ENCODE assay signal across 17 cellular contexts in the genomic region with DNA sequence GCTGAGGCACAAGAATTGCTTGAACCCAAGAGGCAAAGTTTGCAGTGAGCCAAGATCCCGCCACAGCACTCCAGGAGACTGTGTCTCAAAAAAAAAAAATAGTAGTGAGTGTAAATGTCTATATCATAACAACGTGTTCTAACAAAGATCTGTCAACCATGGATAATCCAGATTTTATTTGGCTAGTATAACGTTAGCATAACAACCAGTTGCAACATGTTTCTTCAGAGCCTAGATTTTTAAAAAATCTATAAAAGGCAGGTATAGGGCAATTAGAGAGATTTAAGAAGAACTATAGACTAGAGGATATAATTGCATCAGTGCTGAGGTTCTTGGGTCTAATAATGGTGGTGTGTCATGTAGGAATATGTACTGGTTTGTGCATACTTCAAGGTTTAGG. TPM values are rescaled to one million over a fixed set of nuclear protein-coding genes. Genes with fewer than 3 reads are reported as not detected.
DNase-seq lines count a peak whose midpoint lies in the region; ATAC-seq and TF ChIP-seq lines count a peak whose summit lies in the region.
"Had no signal": no experiment of that assay in that cellular context is flagged by ENCODE, and none has a peak within 500 bp of the region (broad histone marks: within the 10 kb centered on the region; RNA-seq: fewer than 3 reads in every experiment).

No MANE protein-coding gene starts in this region.

- H3K27me3 Mint-ChIP-seq in brain, result no peaks in the 10 kb centered on the region
- H3K27me3 Mint-ChIP-seq in activated CD4-positive, alpha-beta T cell treated with anti-CD3 and anti-CD28 coated beads for 36 hours, result peaks cover 2% of the 10 kb centered on the region

- H3K4me3 Mint-ChIP-seq in brain, result no peak overlapping the region
- no peak overlapping the region for H3K4me3 Mint-ChIP-seq in activated CD4-positive, alpha-beta T cell treated with anti-CD3 and anti-CD28 coated beads for 36 hours
- H3K4me3 Mint-ChIP-seq: CD4-positive, alpha-beta T cell had no signal

- no peaks in the 10 kb centered on the region for H3K36me3 Mint-ChIP-seq in brain
- H3K36me3 Mint-ChIP-seq in activated CD4-positive, alpha-beta T cell treated with anti-CD3 and anti-CD28 coated beads for 36 hours (ENCODE audit: low read depth), result no peaks in the 10 kb centered on the region

- H3K27ac Mint-ChIP-seq in brain, result peak overlapping the region in 4 of 5 experiments; percentile 4 to 49 (median 22)
- H3K27ac Mint-ChIP-seq in activated CD4-positive, alpha-beta T cell treated with anti-CD3 and anti-CD28 coated beads for 36 hours, result no peak overlapping the region
- H3K27ac Mint-ChIP-seq: CD4-positive, alpha-beta T cell had no signal

- CTCF ChIA-PET in RWPE1 (lab: Yijun Ruan, JAX), result interaction anchor here (0.6 kb wide), 2 partner anchors 68 to 124 kb away, joined by 4 to 5 read pairs; no protein-coding TSS in a partner anchor
- CTCF ChIA-PET in activated CD4-positive, alpha-beta T cell treated with anti-CD3 and anti-CD28 coated beads for 36 hours (lab: Charles Lee), result no interaction called here

- intact Hi-C loops in activated CD4-positive, alpha-beta T cell treated with anti-CD3 and anti-CD28 coated beads for 36 hours (cut with DNase I, micrococcal nuclease), result no loop called here

- POLR2A ChIA-PET in RWPE1 (lab: Yijun Ruan, JAX; ENCODE audit: low non-redundant PET), result no interaction called here
- POLR2A ChIA-PET in activated CD4-positive, alpha-beta T cell treated with anti-CD3 and anti-CD28 coated beads for 36 hours (lab: Charles Lee), result no interaction called here

- no peaks in the 10 kb centered on the region for H3K27me3 ChIP-seq in foreskin keratinocyte
- H3K27me3 ChIP-seq in thymus (ENCODE audit: control insufficient read depth, insufficient read depth), result no peaks in the 10 kb centered on the region

- H3K36me3 ChIP-seq in thymus (ENCODE audit: control insufficient read depth, insufficient read depth), result no peaks in the 10 kb centered on the region

- H3K9me3 ChIP-seq in thymus (ENCODE audit: control insufficient read depth), result no peaks in the 10 kb centered on the region
- H3K9me3 ChIP-seq: A549, Caco-2 had no signal

- TF ChIP-seq CTCF in RWPE1 (conservative IDR thresholded peaks at IDR 0.05; ENCODE audit: low read depth) (no peak), brain (conservative IDR thresholded peaks at IDR 0.05) (no peak), foreskin keratinocyte (conservative IDR thresholded peaks at IDR 0.05) (no peak)

- peaks cover 89% of the 10 kb centered on the region for H3K4me1 Mint-ChIP-seq in brain
- peaks cover 2% of the 10 kb centered on the region for H3K4me1 Mint-ChIP-seq in activated CD4-positive, alpha-beta T cell treated with anti-CD3 and anti-CD28 coated beads for 36 hours

- H3K4me3 ChIP-seq in thymus (ENCODE audit: low read length), result no peak overlapping the region
- H3K4me3 ChIP-seq: A549 had no signal

- DNase-seq in RWPE1 (ENCODE audit: low spot score) (no peak), foreskin keratinocyte (peak; percentile 61 to 71), pons (ENCODE audit: low spot score) (no peak), NCI-H345 treated with DMSO at 0.1 percent for 48 hours (lab: John Stamatoyannopoulos, UW; ENCODE audit: unreplicated experiment) (no peak)
- no peak for DNase-seq in activated CD4-positive, alpha-beta T cell treated with anti-CD3 and anti-CD28 coated beads for 36 hours
- DNase-seq: Caco-2; CD4-positive, alpha-beta T cell; NCI-H1092 treated with DMSO at 0.1 percent for 48 hours; NCI-H146; NCI-H2081; NCI-H510A; NCI-H774; OCI-M1; SIG-M5 had no signal

- no peak for ATAC-seq in foreskin keratinocyte
- ATAC-seq in activated CD4-positive, alpha-beta T cell treated with anti-CD3 and anti-CD28 coated beads for 36 hours, result no peak
- ATAC-seq: A549 had no signal

- 92% methylated on average over 3 of the region's 3 CpGs for WGBS in thymus

- H3K4me1 ChIP-seq in foreskin keratinocyte (peaks cover 42% of the 10 kb centered on the region), thymus (ENCODE audit: control insufficient read depth, insufficient read depth, low read length) (no peaks in the 10 kb centered on the region)

- H3K9me3 Mint-ChIP-seq in brain, result no peaks in the 10 kb centered on the region
- no peaks in the 10 kb centered on the region for H3K9me3 Mint-ChIP-seq in activated CD4-positive, alpha-beta T cell treated with anti-CD3 and anti-CD28 coated beads for 36 hours (ENCODE audit: low read depth)
- H3K9me3 Mint-ChIP-seq: CD4-positive, alpha-beta T cell had no signal

- H3K27ac ChIP-seq in RWPE1 (peak overlapping the region; percentile 84), foreskin keratinocyte (no peak overlapping the region), thymus (ENCODE audit: low read depth) (peak overlapping the region; percentile 21)
- H3K27ac ChIP-seq: A549 had no signal

RNA-seq across cellular contexts. Expression of a gene that starts 30.5 kb away (rescaled TPM):
- 20.7 TPM for polyA plus RNA-seq in brain (ENCODE audit: insufficient read depth, low read depth, low replicate concordance)
- 66.7 and 74.8 TPM in 2 replicates for total RNA-seq in foreskin keratinocyte
- polyA plus RNA-seq in foreskin keratinocyte, result 25.1 and 29.0 TPM in 2 replicates
- 25.8 TPM for polyA plus RNA-seq in thymus
- total RNA-seq in activated CD4-positive, alpha-beta T cell treated with anti-CD3 and anti-CD28 coated beads for 36 hours, result 1 to 10 TPM; 2.1 to 2.3 TPM

Comparison
In these comparisons a context has a peak if more than half of its experiments do, and no peak if none do; other contexts are left out.
1. DNase-seq: peak in foreskin keratinocyte (2 of 2); none in RWPE1 (single experiment), pons (single experiment), activated CD4-positive, alpha-beta T cell treated with anti-CD3 and anti-CD28 coated beads for 36 hours (single experiment) and NCI-H345 treated with DMSO at 0.1 percent for 48 hours (single experiment).